Comparison of ENCODE assay signal across 8 cellular contexts in the genomic region with DNA sequence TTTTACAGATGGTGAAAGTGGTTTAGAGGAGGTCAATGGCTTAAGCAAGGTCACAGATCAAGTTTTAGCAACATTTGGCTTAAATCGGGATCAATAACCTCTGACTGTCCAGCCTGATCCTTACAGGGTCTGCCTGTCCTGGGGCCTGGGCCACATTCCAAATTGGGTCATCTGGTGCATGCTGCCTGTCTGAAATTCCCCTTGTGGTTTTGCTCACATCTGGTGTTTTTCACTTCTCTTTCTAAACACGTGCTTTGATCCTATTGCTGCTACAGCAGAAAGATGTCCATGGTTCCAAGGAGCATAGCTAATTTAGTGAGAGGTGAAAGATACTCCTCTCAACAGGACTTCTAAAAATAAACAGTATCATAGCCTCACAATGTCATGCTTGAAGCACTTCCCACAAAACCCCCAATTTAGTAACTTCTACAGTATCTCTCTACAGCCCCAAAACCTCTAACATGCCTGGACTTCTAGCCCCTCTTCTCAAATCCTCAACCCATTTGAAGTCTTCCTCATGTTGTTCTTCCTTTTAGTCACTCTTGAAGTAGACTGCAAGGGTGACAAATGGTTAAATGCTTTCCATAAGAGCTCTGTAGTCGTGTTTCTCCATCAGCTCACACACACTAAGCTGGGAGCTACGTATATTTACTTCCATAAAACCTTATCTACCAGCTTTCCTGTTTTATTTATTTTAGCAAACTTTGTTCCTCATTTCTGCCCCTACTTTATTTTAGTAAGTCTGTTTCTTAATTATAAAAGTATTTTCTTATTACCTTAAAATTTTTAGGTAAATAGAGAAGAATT. TPM values are rescaled to one million over a fixed set of nuclear protein-coding genes. Genes with fewer than 3 reads are reported as not detected.
DNase-seq lines count a peak whose midpoint lies in the region; ATAC-seq, FAIRE-seq and TF ChIP-seq lines count a peak whose summit lies in the region.
"Not testable (repeated sequence)": the region's sequence is repeated elsewhere in the genome, so short reads cannot be mapped to it uniquely, and the experiment has no call there.

No MANE protein-coding gene starts in this region.

- not testable (repeated sequence) for H3K9me3 ChIP-seq in liver (ENCODE audit: control insufficient read depth in 4 of 4, low read length in 3 of 4)

- DNase-seq in GM04503 (ENCODE audit: low read depth) (peak; percentile 3), RPMI7951 (ENCODE audit: low read depth) (peak; percentile 55)
- DNase-seq in stimulated activated effector memory CD8-positive, alpha-beta T cell treated with anti-CD3 and anti-CD28 coated beads, Interleukin-12 subunit alpha, Interleukin-12 subunit beta, amount 100 ng/mL, for 72 hours (ENCODE audit: low spot score in 2 of 2): not testable (repeated sequence)

- H3K9me3 Mint-ChIP-seq in stimulated activated effector memory CD8-positive, alpha-beta T cell treated with anti-CD3 and anti-CD28 coated beads, Interleukin-12 subunit alpha, Interleukin-12 subunit beta, amount 100 ng/mL, for 72 hours: not testable (repeated sequence)

- not testable (repeated sequence) for H3K36me3 Mint-ChIP-seq in stimulated activated effector memory CD8-positive, alpha-beta T cell treated with anti-CD3 and anti-CD28 coated beads, Interleukin-12 subunit alpha, Interleukin-12 subunit beta, amount 100 ng/mL, for 72 hours

- H3K4me3 Mint-ChIP-seq in stimulated activated effector memory CD8-positive, alpha-beta T cell treated with anti-CD3 and anti-CD28 coated beads, Interleukin-12 subunit alpha, Interleukin-12 subunit beta, amount 100 ng/mL, for 72 hours: not testable (repeated sequence)

- H3K4me3 ChIP-seq in liver (ENCODE audit: low read depth in 1 of 3, low read length in 3 of 3): not testable (repeated sequence)

- 7% methylated on average over 3 of the region's 4 CpGs for WGBS in liver

- TF ChIP-seq CTCF in liver (IDR thresholded peaks at IDR 0.05; ENCODE audit: low read depth, low read length, missing input control): not testable (repeated sequence)

- not testable (repeated sequence) for H3K9ac ChIP-seq in liver (ENCODE audit: low read depth in 1 of 2, low read length in 2 of 2)

- H3K27ac Mint-ChIP-seq in stimulated activated effector memory CD8-positive, alpha-beta T cell treated with anti-CD3 and anti-CD28 coated beads, Interleukin-12 subunit alpha, Interleukin-12 subunit beta, amount 100 ng/mL, for 72 hours: not testable (repeated sequence)

- not testable (repeated sequence) for H3K4me1 ChIP-seq in liver (ENCODE audit: control insufficient read depth in 4 of 4, insufficient read depth in 4 of 4, low read length in 3 of 4)

- not testable (repeated sequence) for TF ChIP-seq RAD21 in liver (IDR thresholded peaks at IDR 0.05)

- peak; percentile 55 for ATAC-seq in GM19351 (IDR thresholded peaks at IDR 0.05; ENCODE audit: unreplicated experiment)
- peak; percentile 76 for ATAC-seq in HG02642 (IDR thresholded peaks at IDR 0.05; ENCODE audit: poor library complexity, unreplicated experiment)
- ATAC-seq in HG03457 (IDR thresholded peaks at IDR 0.05; ENCODE audit: unreplicated experiment): peak; percentile 55
- ATAC-seq in stimulated activated effector memory CD8-positive, alpha-beta T cell treated with anti-CD3 and anti-CD28 coated beads, Interleukin-12 subunit alpha, Interleukin-12 subunit beta, amount 100 ng/mL, for 72 hours: peak; percentile 33

- peak overlapping the region; percentile 37 to 41 for H3K27ac ChIP-seq in liver (ENCODE audit: low read depth in 1 of 2, low read length in 2 of 2)

- peak; percentile 93 for FAIRE-seq in endometrium (lab: Jason Lieb, UNC)

- H3K4me1 Mint-ChIP-seq in stimulated activated effector memory CD8-positive, alpha-beta T cell treated with anti-CD3 and anti-CD28 coated beads, Interleukin-12 subunit alpha, Interleukin-12 subunit beta, amount 100 ng/mL, for 72 hours: peaks cover 11% of the 10 kb centered on the region

- H3K27me3 ChIP-seq in liver (ENCODE audit: control insufficient read depth in 4 of 4, insufficient read depth in 4 of 4, low read length in 3 of 4): not testable (repeated sequence)

- H3K36me3 ChIP-seq in liver (ENCODE audit: control insufficient read depth in 4 of 4, insufficient read depth in 3 of 4, low read depth in 1 of 4, low read length in 3 of 4): not testable (repeated sequence)

TF ChIP-seq in liver, 16 proteins besides CTCF, POLR2A, EP300 and RAD21:
- peak; percentile 25 to 56 for TF ChIP-seq RXRA (IDR thresholded peaks at IDR 0.05)
- peak; percentile 63 for TF ChIP-seq NR2F2 (IDR thresholded peaks at IDR 0.05)
- peak; percentile 14 for TF ChIP-seq SP1 (IDR thresholded peaks at IDR 0.05)

RNA-seq across cellular contexts. Expression of a gene that starts 48.1 kb away (rescaled TPM):
- total RNA-seq in RPMI7951 (2014; rRNA removed; shearing (Covaris generic)): 66.0 and 69.0 TPM in 2 replicates
- total RNA-seq in liver: 10 to 100 TPM; 40.3 to 55.3 TPM
- 10 to 100 TPM in 1 of 2 donors, 1 to 10 TPM in 1; 8.7 to 14.5 TPM for polyA plus RNA-seq in liver

RNA-seq across cellular contexts. Expression of a gene that starts 58.7 kb away (rescaled TPM):
- 38.4 and 39.0 TPM in 2 replicates for total RNA-seq in RPMI7951 (2014; rRNA removed; shearing (Covaris generic))
- 10 to 100 TPM; 11.5 to 33.0 TPM for total RNA-seq in liver
- polyA plus RNA-seq in liver: 10 to 100 TPM; 17.2 to 27.6 TPM
